In the genomic region with DNA sequence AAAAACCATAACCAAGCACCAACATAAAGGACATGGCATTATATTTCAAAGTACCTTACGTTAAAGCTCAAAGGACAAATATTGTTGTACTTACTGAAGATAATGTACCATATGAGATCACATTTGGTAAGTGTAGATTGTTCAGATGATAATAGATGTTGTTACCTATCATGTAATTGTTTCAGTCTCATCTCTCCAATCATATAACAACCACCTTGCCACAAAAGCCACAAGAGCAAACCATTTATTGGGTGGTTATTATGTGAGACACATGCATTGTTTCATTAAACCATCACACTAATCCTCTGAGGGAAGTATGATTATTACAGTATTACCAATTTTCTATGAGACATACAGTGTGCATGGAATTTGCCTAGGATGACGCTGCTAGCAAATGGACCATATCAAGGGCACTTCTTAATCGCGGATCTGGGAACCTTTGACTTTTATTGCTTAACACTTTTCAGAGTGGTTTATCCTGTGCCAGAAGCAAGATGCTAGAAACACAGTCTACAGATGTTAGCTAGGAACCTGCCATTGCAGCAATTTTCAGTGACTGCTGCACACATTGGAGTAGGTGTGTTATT, we compare ENCODE assay signal across 19 cellular contexts.
DNase-seq lines count a peak whose midpoint lies in the region; ATAC-seq, FAIRE-seq and TF ChIP-seq lines count a peak whose summit lies in the region.
"Had no signal": no experiment of that assay in that cellular context is flagged by ENCODE, and none has a peak within 500 bp of the region (broad histone marks: within the 10 kb centered on the region; RNA-seq: fewer than 3 reads in every experiment).

No MANE protein-coding gene starts in this region.

- no peaks in the 10 kb centered on the region for H3K9me3 Mint-ChIP-seq in GM23338
- H3K9me3 Mint-ChIP-seq: CD4-positive, alpha-beta memory T cell had no signal

- no peaks in the 10 kb centered on the region for H3K79me2 ChIP-seq in GM23338 (replicated peaks; ENCODE audit: insufficient read depth)
- H3K79me2 ChIP-seq in GM12878 (ENCODE audit: control insufficient read depth, insufficient read depth, low read length), result no peaks in the 10 kb centered on the region

- RAD21 ChIA-PET in GM12878 (lab: Charles Lee; ENCODE audit: unreplicated experiment), result interaction anchor here (1.4 kb wide), 2 partner anchors 20 to 71 kb away, joined by 4 to 5 read pairs; no protein-coding TSS in a partner anchor

- no peak overlapping the region for H3K9ac ChIP-seq in GM12878 (ENCODE audit: control insufficient read depth, insufficient read depth, low read length)
- H3K9ac ChIP-seq: GM23248 had no signal

- in situ Hi-C loops in GM12878 (cut with MboI), result no loop called here

- CTCF ChIA-PET in GM12878 (lab: Yijun Ruan, JAX), result interaction anchor here (1.0 kb wide), 1 partner anchor 71 kb away, joined by 3 read pairs; no protein-coding TSS in a partner anchor

- TF ChIP-seq EP300 in GM12878 (IDR thresholded peaks at IDR 0.05; ENCODE audit: borderline replicate concordance in 1 of 2, control insufficient read depth in 1 of 2, low read depth in 2 of 2, low read length in 2 of 2), result no peak

- BruUV-seq in GM12878 (replicated peaks; lab: Mats Ljungman, UMichigan), result no TSS peak

- 98% methylated on average over 4 of the region's 4 CpGs for WGBS in GM12878 (ENCODE audit: insufficient coverage, insufficient replicate concordance, low lambda C conversion rate, missing lambda C conversion rate)

- POLR2A ChIA-PET in GM12878 (lab: Charles Lee), result interaction anchor here (0.6 kb wide), 1 partner anchor 435 kb away, joined by 3 read pairs; no protein-coding TSS in a partner anchor

- no peaks in the 10 kb centered on the region for H3K9me3 ChIP-seq in GM12878 (replicated peaks; ENCODE audit: control insufficient read depth, insufficient read depth, low read length)
- H3K9me3 ChIP-seq in lower lobe of right lung, result no peaks in the 10 kb centered on the region
- H3K9me3 ChIP-seq in right atrium auricular region, result no peaks in the 10 kb centered on the region
- H3K9me3 ChIP-seq: A549, BE2C had no signal

- TF ChIP-seq RAD21 in GM12878 (IDR thresholded peaks at IDR 0.05; ENCODE audit: insufficient read depth, low read depth, low read length), result no peak

- no peaks in the 10 kb centered on the region for H3K27me3 ChIP-seq in GM23338 (ENCODE audit: insufficient read depth)
- no peaks in the 10 kb centered on the region for H3K27me3 ChIP-seq in GM12878 (replicated peaks in 1 of 2; ENCODE audit: control insufficient read depth in 2 of 2, insufficient read depth in 2 of 2, low read length in 1 of 2)
- H3K27me3 ChIP-seq in lower lobe of right lung (ENCODE audit: low read depth), result no peaks in the 10 kb centered on the region
- H3K27me3 ChIP-seq in right atrium auricular region, result no peaks in the 10 kb centered on the region

- H3K4me1 Mint-ChIP-seq in GM23338, result peaks cover 4% of the 10 kb centered on the region

- SMC1A ChIA-PET in GM12878 (lab: Charles Lee; ENCODE audit: uncharacterized antibody, unreplicated experiment), result interaction anchor here (0.9 to 3.7 kb wide), 5 partner anchors 10 to 68 kb away, joined by 3 to 14 read pairs (median 5); no protein-coding TSS in a partner anchor

- no peak for TF ChIP-seq POLR2A in GM12891 (IDR thresholded peaks at IDR 0.05; ENCODE audit: low read depth, low read length)
- no peak for TF ChIP-seq POLR2A in GM12878 (IDR thresholded peaks at IDR 0.05; ENCODE audit: low read depth, low read length)

- H3K4me3 Mint-ChIP-seq in GM23338, result no peak overlapping the region
- H3K4me3 Mint-ChIP-seq: CD4-positive, alpha-beta memory T cell had no signal

- intact Hi-C loops in GM12878 (cut with micrococcal nuclease; ENCODE audit: unreplicated experiment) (no loop called here), lower lobe of right lung (cut with DNase I) (no loop called here), posterior cingulate gyrus (cut with DNase I) (no loop called here)

- no peak for ATAC-seq in GM23338
- ATAC-seq in GM12878, result no peak
- ATAC-seq in lower lobe of right lung, result peak; percentile 21 to 50
- ATAC-seq: A549, K562 had no signal

- H3K27ac ChIP-seq in GM23338 (ENCODE audit: low read depth), result no peak overlapping the region
- no peak overlapping the region for H3K27ac ChIP-seq in GM12878 (ENCODE audit: control insufficient read depth, insufficient read depth)
- H3K27ac ChIP-seq in lower lobe of right lung, result no peak overlapping the region
- H3K27ac ChIP-seq in right atrium auricular region, result no peak overlapping the region
- H3K27ac ChIP-seq: A549, C4-2B, GM23248 had no signal

- TF ChIP-seq CTCF in GM23338 (conservative IDR thresholded peaks at IDR 0.05; ENCODE audit: low read depth in 2 of 2), result no peak
- TF ChIP-seq CTCF in GM12878 (IDR thresholded peaks at IDR 0.05 in 2 of 3, conservative IDR thresholded peaks at IDR 0.05 in 1 of 3; ENCODE audit: control insufficient read depth in 2 of 3, extremely low read depth in 1 of 3, insufficient read depth in 1 of 3, low read depth in 3 of 3, low read length in 3 of 3), result no peak
- no peak for TF ChIP-seq CTCF in lower lobe of right lung (IDR thresholded peaks at IDR 0.05)
- TF ChIP-seq CTCF in right atrium auricular region (IDR thresholded peaks at IDR 0.05), result no peak

- peaks cover 6% of the 10 kb centered on the region; the same call in 1 of the 2 replicates for H3K9me2 ChIP-seq in GM23338 (ENCODE audit: insufficient read depth)

- H2AFZ ChIP-seq in GM23338 (0 out of 2 replicates have a peak overlapping the region, but pooled peaks have one; percentile 18), GM12878 (ENCODE audit: control insufficient read depth, low read depth, low read length) (no peak overlapping the region)
- H2AFZ ChIP-seq: GM23248 had no signal

- H4K20me1 ChIP-seq in GM23338 (replicated peaks; ENCODE audit: insufficient read depth) (no peaks in the 10 kb centered on the region), GM12878 (ENCODE audit: control insufficient read depth, insufficient read depth) (no peaks in the 10 kb centered on the region)

- H3K36me3 ChIP-seq in GM23338 (ENCODE audit: insufficient read depth) (no peaks in the 10 kb centered on the region), GM12878 (ENCODE audit: control insufficient read depth in 2 of 2, insufficient read depth in 2 of 2, low read length in 1 of 2) (no peaks in the 10 kb centered on the region), lower lobe of right lung (no peaks in the 10 kb centered on the region), right atrium auricular region (no peaks in the 10 kb centered on the region)
- H3K36me3 ChIP-seq: BE2C had no signal

- H3K4me3 ChIP-seq in GM23338 (no peak overlapping the region), GM12878 (no peak overlapping the region), lower lobe of right lung (no peak overlapping the region), right atrium auricular region (no peak overlapping the region)
- H3K4me3 ChIP-seq: A549, GM23248, K562 had no signal

- no peak for DNase-seq in GM12891 (ENCODE audit: insufficient read length, low spot score)
- DNase-seq in GM23338 (ENCODE audit: low spot score), result no peak
- DNase-seq in GM12878 (ENCODE audit: low read depth, low spot score), result no peak
- DNase-seq in lower lobe of right lung, result no peak
- no peak for DNase-seq in posterior cingulate gyrus
- DNase-seq in right atrium auricular region (ENCODE audit: low spot score), result no peak
- no peak for DNase-seq in NOMO-1 treated with DMSO at 0.1 percent for 48 hours (lab: John Stamatoyannopoulos, UW; ENCODE audit: unreplicated experiment)
- no peak for DNase-seq in GM19240 (ENCODE audit: insufficient read length, low spot score)
- DNase-seq: BE2C; CD4-positive, alpha-beta memory T cell; DMS153; DMS79 treated with DMSO at 0.1 percent for 48 hours; EL; GM23248; H7 had no signal

- H3F3A ChIP-seq in GM23338 (replicated peaks; ENCODE audit: low read depth), result no peaks in the 10 kb centered on the region

- H3K4me2 ChIP-seq in GM23338 (no peak overlapping the region), GM12878 (ENCODE audit: control insufficient read depth, insufficient read depth) (no peak overlapping the region)
- H3K4me2 ChIP-seq: A549 had no signal

- no peaks in the 10 kb centered on the region for H3K27me3 Mint-ChIP-seq in GM23338 (ENCODE audit: insufficient read depth, low read depth, poor library complexity)

- H3K36me3 Mint-ChIP-seq in GM23338 (ENCODE audit: low read depth), result no peaks in the 10 kb centered on the region
- H3K36me3 Mint-ChIP-seq: CD4-positive, alpha-beta memory T cell had no signal

- H3K4me1 ChIP-seq in GM23338 (ENCODE audit: insufficient read depth) (no peaks in the 10 kb centered on the region), GM12878 (ENCODE audit: control insufficient read depth, insufficient read depth, low read length) (no peaks in the 10 kb centered on the region), lower lobe of right lung (peaks cover 6% of the 10 kb centered on the region), right atrium auricular region (no peaks in the 10 kb centered on the region)
- H3K4me1 ChIP-seq: A549, BE2C had no signal

- FAIRE-seq in GM12891 (lab: Jason Lieb, UNC), result peak; percentile 54
- peak; percentile 49 for FAIRE-seq in GM12878 (lab: Jason Lieb, UNC)
- FAIRE-seq: A549, G401.6, K562 had no signal

- no peak overlapping the region for H3K27ac Mint-ChIP-seq in GM23338
- H3K27ac Mint-ChIP-seq: CD4-positive, alpha-beta memory T cell had no signal

TF ChIP-seq in GM12891, 5 proteins besides CTCF, POLR2A, EP300 and RAD21:
- TF ChIP-seq SPI1 (IDR thresholded peaks at IDR 0.05; ENCODE audit: low read depth, low read length) (no peak), POLR2AphosphoS5 (IDR thresholded peaks at IDR 0.05; ENCODE audit: low read depth, low read length) (no peak), TAF1 (IDR thresholded peaks at IDR 0.05; ENCODE audit: low read depth, low read length) (no peak), PAX5 (IDR thresholded peaks at IDR 0.05; ENCODE audit: insufficient read depth, low read length, severe bottlenecking) (no peak), POU2F2 (IDR thresholded peaks at IDR 0.05; ENCODE audit: low read depth, low read length) (no peak)
TF ChIP-seq in GM12891: peak in this region for 0.

TF ChIP-seq in GM23338, 12 proteins besides CTCF, POLR2A, EP300 and RAD21 (continues in another document):
- no peak for TF ChIP-seq POLR2AphosphoS5 (IDR thresholded peaks at IDR 0.05; ENCODE audit: low read depth)

TF ChIP-seq in GM12878, 131 proteins besides CTCF, POLR2A, EP300 and RAD21:
- TF ChIP-seq KLF5 (IDR thresholded peaks at IDR 0.05; ENCODE audit: partially characterized antibody) (no peak), NRF1 (conservative IDR thresholded peaks at IDR 0.05; ENCODE audit: low read depth, low read length) (no peak), BHLHE40 (IDR thresholded peaks at IDR 0.05; ENCODE audit: borderline replicate concordance in 1 of 2, low read depth in 2 of 2, low read length in 1 of 2) (0 out of 4 replicates have a peak, but pooled peaks of 1 of the 2 experiments have one; percentile 6)

Comparison
In these comparisons a context has a peak if more than half of its experiments do, and no peak if none do; other contexts are left out.
1. ATAC-seq: peak in lower lobe of right lung (2 of 2); none in GM23338 (single experiment) and GM12878 (single experiment).